8 cellular contexts compared by ENCODE assay signal in genomic region chr1:154405762-154406571, GRCh38. TPM values are rescaled to one million over a fixed set of nuclear protein-coding genes. Genes with fewer than 3 reads are reported as not detected.
DNase-seq lines count a peak whose midpoint lies in the region; ATAC-seq and TF ChIP-seq lines count a peak whose summit lies in the region.

No MANE protein-coding gene starts in this region.

- H2AK5ac ChIP-seq in neuronal stem cell (ENCODE audit: low read depth, low read length), result peak overlapping the region; percentile 11

- no peak overlapping the region for H4K91ac ChIP-seq in neuronal stem cell (ENCODE audit: low read depth, low read length, poor library complexity)

- peak overlapping the region; percentile 92 for H2AFZ ChIP-seq in neuronal stem cell (ENCODE audit: low read length)

- H4K8ac ChIP-seq in neuronal stem cell (ENCODE audit: low read depth, low read length), result no peak overlapping the region

- H3K36me3 ChIP-seq in Caco-2 (ENCODE audit: control insufficient read depth, insufficient read depth, low read length) (no peaks in the 10 kb centered on the region), NT2/D1 (ENCODE audit: insufficient read depth, insufficient read length, low read length) (no peaks in the 10 kb centered on the region), neuronal stem cell (replicated peaks in 1 of 2; ENCODE audit: control insufficient read depth in 2 of 2, insufficient read depth in 2 of 2, low read length in 2 of 2) (no peaks in the 10 kb centered on the region), transverse colon (no peaks in the 10 kb centered on the region)

- peak; percentile 66 to 77 for DNase-seq in Caco-2
- no peak for DNase-seq in NT2/D1 (ENCODE audit: low read depth, low spot score)
- peak; percentile 75 for DNase-seq in foreskin melanocyte
- DNase-seq in neuronal stem cell (ENCODE audit: low spot score), result peak; percentile 24
- DNase-seq in transverse colon, result peak; percentile 76
- no peak for DNase-seq in KG1 (lab: John Stamatoyannopoulos, UW)

- H3K9me3 ChIP-seq in Caco-2 (no peaks in the 10 kb centered on the region), NT2/D1 (ENCODE audit: insufficient read depth, low read length) (no peaks in the 10 kb centered on the region), neuronal stem cell (replicated peaks in 1 of 2; ENCODE audit: control insufficient read depth in 2 of 2, insufficient read depth in 1 of 2, low read depth in 1 of 2, low read length in 2 of 2) (no peaks in the 10 kb centered on the region), transverse colon (no peaks in the 10 kb centered on the region)

- H3K9ac ChIP-seq in NT2/D1 (ENCODE audit: insufficient read length, low read depth), result peak overlapping the region; percentile 80
- H3K9ac ChIP-seq in neuronal stem cell (ENCODE audit: low read depth, low read length, poor library complexity), result peak overlapping the region; percentile 88

- H3K27ac ChIP-seq in neuronal stem cell (replicated peaks; ENCODE audit: low read length), result no peak overlapping the region
- H3K27ac ChIP-seq in transverse colon, result peak overlapping the region; percentile 95 to 99 (median 99)

- H3K23ac ChIP-seq in neuronal stem cell (ENCODE audit: low read depth, low read length, poor library complexity), result peak overlapping the region; percentile 63

- no peak overlapping the region for H2BK5ac ChIP-seq in neuronal stem cell (ENCODE audit: low read length)

- ATAC-seq in GM21737 (IDR thresholded peaks at IDR 0.05; ENCODE audit: unreplicated experiment), result peak; percentile 11
- ATAC-seq in activated T-helper 17 cell treated with anti-CD3 and anti-CD28 coated beads, Interleukin-2, amount 50 U/mL, for 72 hours (replicated peaks), result peak; percentile 44

- H3K4me3 ChIP-seq in Caco-2 (ENCODE audit: low read depth, low read length), result peak overlapping the region; percentile 61
- peak overlapping the region; percentile 70 for H3K4me3 ChIP-seq in NT2/D1 (ENCODE audit: insufficient read length, low read depth)
- peak overlapping the region; percentile 35 to 78 for H3K4me3 ChIP-seq in neuronal stem cell (ENCODE audit: low read length in 2 of 2)
- H3K4me3 ChIP-seq in transverse colon, result peak overlapping the region; percentile 74 to 82 (median 78)

- H3K9me3 Mint-ChIP-seq in Caco-2 (ENCODE audit: unreplicated experiment), result no peaks in the 10 kb centered on the region
- no peaks in the 10 kb centered on the region for H3K9me3 Mint-ChIP-seq in activated T-helper 17 cell treated with anti-CD3 and anti-CD28 coated beads, Interleukin-2, amount 50 U/mL, for 72 hours

- H3K4me1 Mint-ChIP-seq in Caco-2 (ENCODE audit: low read depth, unreplicated experiment), result peaks cover 5% of the 10 kb centered on the region
- peaks cover 47% of the 10 kb centered on the region for H3K4me1 Mint-ChIP-seq in activated T-helper 17 cell treated with anti-CD3 and anti-CD28 coated beads, Interleukin-2, amount 50 U/mL, for 72 hours

- TF ChIP-seq CTCF in Caco-2 (IDR thresholded peaks at IDR 0.05; ENCODE audit: insufficient read depth in 1 of 2, low read depth in 1 of 2, low read length in 1 of 2, severe bottlenecking in 1 of 2, unreplicated experiment in 1 of 2) (peak in 1 of 2 experiments; percentile 66), transverse colon (IDR thresholded peaks at IDR 0.05) (peak; percentile 30 to 59 (median 44))

- H3K4me1 ChIP-seq in Caco-2 (peaks cover 14% of the 10 kb centered on the region), NT2/D1 (ENCODE audit: insufficient read depth, insufficient read length) (peaks cover 10% of the 10 kb centered on the region), neuronal stem cell (ENCODE audit: control insufficient read depth in 2 of 2, insufficient read depth in 1 of 2, low read depth in 1 of 2, low read length in 2 of 2) (peaks cover 8% of the 10 kb centered on the region in 2 donors), transverse colon (peaks cover 34 to 60% (median 40%) of the 10 kb centered on the region in 4 donors)

- H2BK120ac ChIP-seq in neuronal stem cell (ENCODE audit: low read depth, low read length), result no peak overlapping the region

- H3K27me3 ChIP-seq in Caco-2 (replicated peaks; ENCODE audit: control insufficient read depth, insufficient read depth, low read length), result no peaks in the 10 kb centered on the region
- H3K27me3 ChIP-seq in NT2/D1 (ENCODE audit: insufficient read depth, insufficient read length), result peaks cover 46% of the 10 kb centered on the region
- H3K27me3 ChIP-seq in neuronal stem cell (ENCODE audit: control insufficient read depth in 3 of 3, insufficient read depth in 3 of 3, low read depth in 1 of 3, low read length in 3 of 3), result peaks cover 4 to 93% (median 40%) of the 10 kb centered on the region in 3 experiments
- no peaks in the 10 kb centered on the region for H3K27me3 ChIP-seq in transverse colon

- no peaks in the 10 kb centered on the region for H3K36me3 Mint-ChIP-seq in Caco-2 (ENCODE audit: insufficient read depth, unreplicated experiment)
- H3K36me3 Mint-ChIP-seq in activated T-helper 17 cell treated with anti-CD3 and anti-CD28 coated beads, Interleukin-2, amount 50 U/mL, for 72 hours (ENCODE audit: low read depth), result peaks cover 48% of the 10 kb centered on the region

- no peak for TF ChIP-seq EP300 in transverse colon (IDR thresholded peaks at IDR 0.05; ENCODE audit: low read depth)

- POLR2A ChIA-PET in Caco-2 (lab: Charles Lee), result no interaction called here

- H3K4me2 ChIP-seq in neuronal stem cell (ENCODE audit: insufficient read depth, low read length, poor library complexity, severe bottlenecking), result peak overlapping the region; percentile 100

- H3K27ac Mint-ChIP-seq in Caco-2 (ENCODE audit: unreplicated experiment), result peak overlapping the region; percentile 79
- peak overlapping the region; percentile 87 for H3K27ac Mint-ChIP-seq in activated T-helper 17 cell treated with anti-CD3 and anti-CD28 coated beads, Interleukin-2, amount 50 U/mL, for 72 hours

- intact Hi-C loops in Caco-2 (cut with micrococcal nuclease; ENCODE audit: unreplicated experiment), result loop anchor here (1.0 to 5.0 kb wide), 6 partner anchors 12 to 73 kb away; no protein-coding TSS in a partner anchor
- intact Hi-C loops in transverse colon (cut with DNase I; ENCODE audit: low total_unique reads), result loop anchor here (5.0 kb wide), 1 partner anchor 36 kb away; no protein-coding TSS in a partner anchor

- no peak overlapping the region for H2BK12ac ChIP-seq in neuronal stem cell (ENCODE audit: low read length)

- H3K79me1 ChIP-seq in neuronal stem cell (ENCODE audit: low read depth, low read length), result peaks cover 2% of the 10 kb centered on the region

- whole genome bisulfite sequencing in neuronal stem cell (ENCODE audit: extremely low coverage in 2 of 2, insufficient read length in 2 of 2, insufficient replicate concordance in 1 of 2), 2 donors, result no CpG with 5 or more reads among the region's 39 CpGs
- WGBS in transverse colon (ENCODE audit: low coverage in 1 of 2), 2 donors, result 1% methylated on average over 26 of the region's 39 CpGs; no CpG with 5 or more reads in 1 of the 2 donors

- peak overlapping the region; percentile 85 for H3K4me3 Mint-ChIP-seq in Caco-2 (ENCODE audit: unreplicated experiment)
- H3K4me3 Mint-ChIP-seq in activated T-helper 17 cell treated with anti-CD3 and anti-CD28 coated beads, Interleukin-2, amount 50 U/mL, for 72 hours, result peak overlapping the region; percentile 91

- BruUV-seq in Caco-2 (replicated peaks; lab: Mats Ljungman, UMichigan), result no TSS peak

- CTCF ChIA-PET in Caco-2 (lab: Charles Lee), result interaction anchor here (0.7 to 1.6 kb wide), 9 partner anchors 9 to 219 kb away, joined by 3 to 9 read pairs (median 4); no protein-coding TSS in a partner anchor

- H3K4ac ChIP-seq in neuronal stem cell (ENCODE audit: low read length), result no peak overlapping the region

- TF ChIP-seq POLR2A in transverse colon (IDR thresholded peaks at IDR 0.05), result no peak

- peak overlapping the region; percentile 90 for H3K18ac ChIP-seq in neuronal stem cell (ENCODE audit: low read length)

- H3K27me3 Mint-ChIP-seq in Caco-2 (ENCODE audit: insufficient read depth, unreplicated experiment), result no peaks in the 10 kb centered on the region
- H3K27me3 Mint-ChIP-seq in activated T-helper 17 cell treated with anti-CD3 and anti-CD28 coated beads, Interleukin-2, amount 50 U/mL, for 72 hours, result no peaks in the 10 kb centered on the region

- in situ Hi-C loops in transverse colon (cut with MboI; ENCODE audit: low pct_ligation_motif_present in 1 of 4, low pct_unique_long_range_greater_than_20kb in 1 of 4, low sequenced_read_pairs in 3 of 4), result loop anchor here in 2 of 4 donors (10.0 kb wide), 1 partner anchor 69 kb away; no protein-coding TSS in a partner anchor

- H2BK15ac ChIP-seq in neuronal stem cell (ENCODE audit: low read length), result peak overlapping the region; percentile 39

- peak overlapping the region; percentile 86 for H3K14ac ChIP-seq in neuronal stem cell (ENCODE audit: low read length)

RNA-seq across cellular contexts. Expression of gene IL6R, which starts 0.8 kb away (rescaled TPM):
- total RNA-seq in Caco-2 (2022) (4.9 and 5.8 TPM in 2 replicates), transverse colon (100 to 1,000 TPM in 1 of 4 donors, 10 to 100 TPM in 3; 10.7 to 107 (median 77.3) TPM)
- total RNA-seq in activated T-helper 17 cell treated with anti-CD3 and anti-CD28 coated beads, Interleukin-2, amount 50 U/mL, for 72 hours, result 10 to 100 TPM; 38.2 to 41.2 TPM
- 0.08 TPM for polyA plus RNA-seq in neuronal stem cell (2013, experiment 1 of 2)
- polyA plus RNA-seq in neuronal stem cell (2013, experiment 2 of 2), result 0.10 TPM

Comparison
In these comparisons a context has a peak if more than half of its experiments do, and no peak if none do; other contexts are left out.
1. DNase-seq: peak in Caco-2 (2 of 2), foreskin melanocyte (single experiment), neuronal stem cell (single experiment) and transverse colon (single experiment); none in NT2/D1 (single experiment) and KG1 (single experiment).
2. Peak in every context shown above with its lines, with median percentiles within 50 percentile points of each other: H3K4me3 ChIP-seq.